Comparison of ENCODE assay signal across 27 cellular contexts in the genomic region with DNA sequence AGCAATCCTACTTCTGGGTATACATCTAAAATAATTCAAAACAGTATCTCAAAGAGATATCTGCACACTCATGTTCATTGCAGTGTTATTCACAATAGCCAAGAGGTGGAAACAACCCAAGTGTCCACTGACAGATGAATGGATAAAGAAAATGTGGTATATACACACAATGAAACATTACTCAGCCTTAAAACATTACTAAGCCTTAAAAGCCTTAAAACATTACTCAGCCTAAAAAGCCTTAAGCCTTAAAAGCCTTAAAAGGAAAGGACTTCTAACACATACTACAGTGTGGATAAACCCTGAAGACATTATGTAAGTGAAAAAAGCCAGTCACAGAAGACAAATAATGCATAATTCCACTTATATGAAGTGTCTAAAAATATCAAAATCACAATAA. TPM values are rescaled to one million over a fixed set of nuclear protein-coding genes. Genes with fewer than 3 reads are reported as not detected.
DNase-seq lines count a peak whose midpoint lies in the region; ATAC-seq, FAIRE-seq and TF ChIP-seq lines count a peak whose summit lies in the region.
"Had no signal": no experiment of that assay in that cellular context is flagged by ENCODE, and none has a peak within 500 bp of the region (broad histone marks: within the 10 kb centered on the region; RNA-seq: fewer than 3 reads in every experiment).

No MANE protein-coding gene starts in this region.

- no peak overlapping the region for H3K27ac ChIP-seq in RWPE2 (ENCODE audit: poor library complexity, severe bottlenecking)
- no peak overlapping the region for H3K27ac ChIP-seq in fibroblast of lung (ENCODE audit: insufficient read depth, low read length)
- H3K27ac ChIP-seq in pancreas: no peak overlapping the region
- no peak overlapping the region for H3K27ac ChIP-seq in uterus
- H3K27ac ChIP-seq: ovary had no signal

- intact Hi-C loops in pancreas (cut with DNase I) (no loop called here), uterus (cut with DNase I; ENCODE audit: low total_unique reads) (no loop called here)

- peak; percentile 47 for DNase-seq in EH (ENCODE audit: low read depth)
- no peak for DNase-seq in RWPE2 (ENCODE audit: low spot score)
- DNase-seq in fibroblast of lung (ENCODE audit: low read depth in 2 of 2): peak; percentile 42 to 84
- DNase-seq in pancreas: no peak
- no peak for DNase-seq in COLO668 (lab: John Stamatoyannopoulos, UW; ENCODE audit: unreplicated experiment)
- no peak for DNase-seq in T1000 (lab: John Stamatoyannopoulos, UW)
- no peak for DNase-seq in uterus
- no peak for DNase-seq in NCI-H524 treated with DMSO at 0.1 percent for 48 hours (lab: John Stamatoyannopoulos, UW)
- DNase-seq: CD8-positive, alpha-beta T cell; cortex of kidney; DMS53; foreskin melanocyte; H9; hypothalamus; NCI-H1105 treated with DMSO at 0.1 percent for 48 hours; NCI-H2107; NCI-H69; ovary; Right ventricle myocardium superior had no signal

- no peak for TF ChIP-seq POLR2A in uterus (IDR thresholded peaks at IDR 0.05)

- no peaks in the 10 kb centered on the region for H3K27me3 ChIP-seq in RWPE2 (ENCODE audit: insufficient read depth, poor library complexity, severe bottlenecking)
- H3K27me3 ChIP-seq in fibroblast of lung (ENCODE audit: control insufficient read depth, insufficient read depth, low read length): no peaks in the 10 kb centered on the region
- H3K27me3 ChIP-seq in pancreas: peaks cover 0 to 6% (median 2%) of the 10 kb centered on the region in 4 donors
- H3K27me3 ChIP-seq in uterus: peaks cover 0 to 2% of the 10 kb centered on the region in 2 donors
- H3K27me3 ChIP-seq: ovary had no signal

- H3K4me1 ChIP-seq in RWPE2 (ENCODE audit: insufficient read depth, poor library complexity, severe bottlenecking): no peaks in the 10 kb centered on the region
- H3K4me1 ChIP-seq in fibroblast of lung (ENCODE audit: control insufficient read depth, extremely low read depth, insufficient read depth, low read length): no peaks in the 10 kb centered on the region
- no peaks in the 10 kb centered on the region for H3K4me1 ChIP-seq in pancreas
- H3K4me1 ChIP-seq in uterus: no peaks in the 10 kb centered on the region

- H3K4me2 ChIP-seq in fibroblast of lung (ENCODE audit: extremely low read depth, insufficient read depth, low read length): no peak overlapping the region

- FAIRE-seq in pancreas (lab: Jason Lieb, UNC): peak; percentile 96
- FAIRE-seq: endometrium, HTR-8/SVneo, keratinocyte had no signal

- H3K79me2 ChIP-seq in fibroblast of lung (ENCODE audit: control insufficient read depth, insufficient read depth, low read length): no peaks in the 10 kb centered on the region

- H4K20me1 ChIP-seq in fibroblast of lung (ENCODE audit: control insufficient read depth, extremely low read depth, insufficient read depth, low read length): no peaks in the 10 kb centered on the region

- H3K9ac ChIP-seq in fibroblast of lung (ENCODE audit: insufficient read depth, low read length): no peak overlapping the region

- ATAC-seq in RWPE2 (ENCODE audit: low read depth): peak; percentile 48; the same call in 2 of the 3 replicates
- no peak for ATAC-seq in pancreas
- ATAC-seq: CD8-positive, alpha-beta T cell; sciatic nerve; stimulated activated memory B cell treated with anti-CD40 and anti-IgM and Interleukin-4, amounts not matched to agents 10 μg/mL and 1 μg/mL and 100 μg/mL, for 72 hours had no signal

- no peak overlapping the region for H3K4me3 ChIP-seq in RWPE2 (ENCODE audit: severe bottlenecking)
- H3K4me3 ChIP-seq in fibroblast of lung (replicated peaks in 1 of 4; ENCODE audit: control extremely low read depth in 1 of 4, insufficient read depth in 1 of 4, low read depth in 3 of 4, low read length in 4 of 4): no peak overlapping the region
- no peak overlapping the region for H3K4me3 ChIP-seq in pancreas
- H3K4me3 ChIP-seq in uterus: no peak overlapping the region
- H3K4me3 ChIP-seq: ovary had no signal

- H3K9me3 ChIP-seq in RWPE2 (ENCODE audit: severe bottlenecking): no peaks in the 10 kb centered on the region
- H3K9me3 ChIP-seq in fibroblast of lung (ENCODE audit: control insufficient read depth, insufficient read depth, low read depth, low read length): no peaks in the 10 kb centered on the region
- H3K9me3 ChIP-seq in pancreas: no peaks in the 10 kb centered on the region
- no peaks in the 10 kb centered on the region for H3K9me3 ChIP-seq in uterus
- H3K9me3 ChIP-seq: ovary had no signal

- H3K36me3 ChIP-seq in RWPE2 (ENCODE audit: low read depth) (no peaks in the 10 kb centered on the region), fibroblast of lung (ENCODE audit: control insufficient read depth, insufficient read depth, low read length) (no peaks in the 10 kb centered on the region), pancreas (no peaks in the 10 kb centered on the region), uterus (no peaks in the 10 kb centered on the region)
- H3K36me3 ChIP-seq: ovary had no signal

- H2AFZ ChIP-seq in fibroblast of lung (ENCODE audit: low read length): no peak overlapping the region

- TF ChIP-seq CTCF in RWPE2 (IDR thresholded peaks at IDR 0.05; ENCODE audit: poor library complexity, severe bottlenecking) (no peak), fibroblast of lung (conservative IDR thresholded peaks at IDR 0.05 in 1 of 2, IDR thresholded peaks at IDR 0.05 in 1 of 2; ENCODE audit: low read depth in 1 of 2, low read length in 2 of 2) (no peak), pancreas (IDR thresholded peaks at IDR 0.05) (no peak), uterus (IDR thresholded peaks at IDR 0.05) (no peak)

RNA-seq across cellular contexts. Expression of gene TFDP3, which starts 40.3 kb away (rescaled TPM):
- total RNA-seq in fibroblast of lung: not detected in 2 replicates
- polyA plus RNA-seq in fibroblast of lung: not detected in 2 replicates
- not detected in 2 replicates for polyA plus RNA-seq in fibroblast of lung (2012)
- polyA minus RNA-seq in fibroblast of lung (ENCODE audit: low replicate concordance): not detected in 2 replicates
- total RNA-seq in pancreas: not detected
- not detected for polyA plus RNA-seq in pancreas
- not detected for total RNA-seq in uterus
- total RNA-seq: activated T-helper 1 cell treated with anti-CD3 and anti-CD28 coated beads, Interleukin-12 subunit alpha, Interleukin-12 subunit beta, Interleukin-2, Interleukin-4 antibody, amounts not matched to agents 30 ng/mL and 10 ng/mL and 1 ng/mL, durations not matched to agents 14 hours and 24 hours and 36 hours; CD8-positive, alpha-beta T cell; H9; LHCN-M2; ovary; Right ventricle myocardium superior; sciatic nerve had no signal
- polyA plus RNA-seq: keratinocyte, ovary, thymus had no signal

Comparison
In these comparisons a context has a peak if more than half of its experiments do, and no peak if none do; other contexts are left out.
1. DNase-seq: peak in EH (single experiment) and fibroblast of lung (2 of 2); none in RWPE2 (single experiment), pancreas (0 of 6), COLO668 (single experiment), T1000 (single experiment), uterus (0 of 2) and NCI-H524 treated with DMSO at 0.1 percent for 48 hours (single experiment).